19 cellular contexts compared by ENCODE assay signal in genomic region chr4:75729836-75730235, GRCh38. TPM values are rescaled to one million over a fixed set of nuclear protein-coding genes. Genes with fewer than 3 reads are reported as not detected.
DNase-seq lines count a peak whose midpoint lies in the region; TF ChIP-seq lines count a peak whose summit lies in the region.
"Had no signal": no experiment of that assay in that cellular context is flagged by ENCODE, and none has a peak within 500 bp of the region (broad histone marks: within the 10 kb centered on the region; RNA-seq: fewer than 3 reads in every experiment).

No MANE protein-coding gene starts in this region.

- H3K36me3 ChIP-seq in OCI-LY1 (ENCODE audit: insufficient read depth, low read length): no peaks in the 10 kb centered on the region
- H3K36me3 ChIP-seq in skeletal muscle tissue (ENCODE audit: control insufficient read depth in 3 of 3, insufficient read depth in 3 of 3, low read length in 3 of 3): peaks cover 0 to 2% (median 0%) of the 10 kb centered on the region in 3 donors

- no peaks in the 10 kb centered on the region for H3K27me3 Mint-ChIP-seq in chondrocyte (ENCODE audit: low read depth)
- H3K27me3 Mint-ChIP-seq: CD4-positive, alpha-beta T cell; stimulated activated naive CD8-positive, alpha-beta T cell treated with anti-CD3 and anti-CD28 coated beads, Interleukin-15, amount 100 ng/mL, for 72 hours had no signal

- peaks cover 66% of the 10 kb centered on the region for H3K4me1 Mint-ChIP-seq in chondrocyte (ENCODE audit: low read depth)

- no peaks in the 10 kb centered on the region for H3F3A ChIP-seq in OCI-LY1 (ENCODE audit: insufficient read depth, low read length)

- H3K4me3 ChIP-seq in OCI-LY1 (ENCODE audit: low read depth, low read length, poor library complexity, severe bottlenecking): no peak overlapping the region
- H3K4me3 ChIP-seq in skeletal muscle tissue (ENCODE audit: low read length in 3 of 3): no peak overlapping the region

- H3K79me2 ChIP-seq in OCI-LY1 (ENCODE audit: insufficient read depth, low read length): peaks cover 29% of the 10 kb centered on the region

- H3K27ac Mint-ChIP-seq in chondrocyte (ENCODE audit: unreplicated experiment): peak overlapping the region; percentile 91
- H3K27ac Mint-ChIP-seq: activated T-helper 1 cell treated with anti-CD3 and anti-CD28 coated beads, Interleukin-12 subunit alpha, Interleukin-12 subunit beta, Interleukin-2, Interleukin-4 antibody, amounts not matched to agents 30 ng/mL and 10 ng/mL and 1 ng/mL, durations not matched to agents 14 hours and 24 hours and 36 hours; CD4-positive, alpha-beta T cell; stimulated activated naive CD8-positive, alpha-beta T cell treated with anti-CD3 and anti-CD28 coated beads, Interleukin-15, amount 100 ng/mL, for 72 hours had no signal

- H3K36me3 Mint-ChIP-seq in chondrocyte (ENCODE audit: low read depth): peaks cover 8% of the 10 kb centered on the region

- TF ChIP-seq CTCF in OCI-LY1 (IDR thresholded peaks at IDR 0.05; ENCODE audit: low read length) (no peak), chondrocyte (IDR thresholded peaks at IDR 0.05) (no peak)

- H2AFZ ChIP-seq in OCI-LY1 (ENCODE audit: low read length): no peak overlapping the region

- no peak for DNase-seq in chondrocyte (ENCODE audit: low spot score)
- DNase-seq in iris pigment epithelial cell (ENCODE audit: low read depth): peak; percentile 50
- DNase-seq in activated T-cell treated with anti-CD3 and anti-CD28 coated beads, Interleukin-2, amount 50 U/mL, for 1 hour: no peak
- no peak for DNase-seq in glomerular visceral epithelial cell (ENCODE audit: extremely low spot score)
- DNase-seq in ecto neural progenitor cell (ENCODE audit: low spot score): no peak
- DNase-seq: activated CD4-positive, alpha-beta T cell treated with anti-CD3 and anti-CD28 coated beads, Interleukin-2, amount 50 U/mL, for 1 hour; activated naive CD4-positive, alpha-beta T cell treated with anti-CD3 and anti-CD28 coated beads, Interleukin-2, amount 50 U/mL, for 16 hours; aorta; CD4-positive, alpha-beta T cell; central memory CD4-positive, alpha-beta T cell; DMS 273 treated with DMSO at 0.1 percent for 48 hours; NCI-H1436 treated with DMSO at 0.1 percent for 48 hours; nucleus accumbens; stimulated activated CD4-positive, alpha-beta T cell treated with anti-CD3 and anti-CD28 coated beads, Interleukin-15, amount 100 ng/mL, for 24 hours; stimulated activated naive CD8-positive, alpha-beta T cell treated with anti-CD3 and anti-CD28 coated beads, Interleukin-15, amount 100 ng/mL, for 72 hours; trophoblast cell had no signal

- H3K27me3 ChIP-seq in OCI-LY1 (ENCODE audit: insufficient read depth, low read length) (no peaks in the 10 kb centered on the region), skeletal muscle tissue (ENCODE audit: control insufficient read depth in 3 of 3, insufficient read depth in 3 of 3, low read length in 3 of 3) (no peaks in the 10 kb centered on the region)

- H3K9ac ChIP-seq in OCI-LY1 (ENCODE audit: low read length): no peak overlapping the region
- peak overlapping the region in 2 of 3 donors; percentile 40 to 54 for H3K9ac ChIP-seq in skeletal muscle tissue (ENCODE audit: low read depth in 1 of 3, low read length in 3 of 3)

- H3K9me3 ChIP-seq in OCI-LY1 (ENCODE audit: low read length) (0 out of 2 replicates have a peak, but pooled peaks cover 2% of the 10 kb centered on the region), skeletal muscle tissue (ENCODE audit: control insufficient read depth in 3 of 3, low read length in 3 of 3) (no peaks in the 10 kb centered on the region)

- H3K4me3 Mint-ChIP-seq in chondrocyte (ENCODE audit: unreplicated experiment): peak overlapping the region; percentile 42
- H3K4me3 Mint-ChIP-seq: activated T-helper 1 cell treated with anti-CD3 and anti-CD28 coated beads, Interleukin-12 subunit alpha, Interleukin-12 subunit beta, Interleukin-2, Interleukin-4 antibody, amounts not matched to agents 30 ng/mL and 10 ng/mL and 1 ng/mL, durations not matched to agents 14 hours and 24 hours and 36 hours; CD4-positive, alpha-beta T cell; stimulated activated naive CD8-positive, alpha-beta T cell treated with anti-CD3 and anti-CD28 coated beads, Interleukin-15, amount 100 ng/mL, for 72 hours had no signal

- peak overlapping the region; percentile 9; the same call in 1 of the 2 replicates for H3K4me2 ChIP-seq in OCI-LY1 (ENCODE audit: low read length)

- H3K9me2 ChIP-seq in OCI-LY1 (ENCODE audit: low read depth, low read length): no peaks in the 10 kb centered on the region

- no peaks in the 10 kb centered on the region for H4K20me1 ChIP-seq in OCI-LY1 (ENCODE audit: insufficient read depth, low read length)

- H3K27ac ChIP-seq in OCI-LY1 (ENCODE audit: low read depth, low read length, poor library complexity, severe bottlenecking) (no peak overlapping the region), skeletal muscle tissue (ENCODE audit: low read depth, low read length) (peak overlapping the region; percentile 17)

- H3K4me1 ChIP-seq in OCI-LY1 (ENCODE audit: insufficient read depth, low read length, severe bottlenecking): peaks cover 40% of the 10 kb centered on the region
- peaks cover 6 to 17% (median 16%) of the 10 kb centered on the region in 3 donors for H3K4me1 ChIP-seq in skeletal muscle tissue (ENCODE audit: control insufficient read depth in 3 of 3, insufficient read depth in 3 of 3, low read length in 3 of 3)

- peaks cover 10% of the 10 kb centered on the region for H3K9me3 Mint-ChIP-seq in chondrocyte (ENCODE audit: low read depth)
- H3K9me3 Mint-ChIP-seq: activated T-helper 1 cell treated with anti-CD3 and anti-CD28 coated beads, Interleukin-12 subunit alpha, Interleukin-12 subunit beta, Interleukin-2, Interleukin-4 antibody, amounts not matched to agents 30 ng/mL and 10 ng/mL and 1 ng/mL, durations not matched to agents 14 hours and 24 hours and 36 hours; CD4-positive, alpha-beta T cell had no signal

RNA-seq across cellular contexts. Expression of gene USO1, which starts 5.5 kb away (rescaled TPM):
- 85.0 to 98.4 TPM (median 86.4 TPM) in 3 replicates for total RNA-seq in chondrocyte
- total RNA-seq in skeletal muscle tissue: 135 TPM

RNA-seq across cellular contexts. Expression of gene G3BP2, which starts 56.6 kb away (rescaled TPM):
- total RNA-seq in chondrocyte (153 to 161 TPM (median 157 TPM) in 3 replicates), skeletal muscle tissue (175 TPM)
